Comparison of ENCODE assay signal across 1 cellular context in the genomic region with DNA sequence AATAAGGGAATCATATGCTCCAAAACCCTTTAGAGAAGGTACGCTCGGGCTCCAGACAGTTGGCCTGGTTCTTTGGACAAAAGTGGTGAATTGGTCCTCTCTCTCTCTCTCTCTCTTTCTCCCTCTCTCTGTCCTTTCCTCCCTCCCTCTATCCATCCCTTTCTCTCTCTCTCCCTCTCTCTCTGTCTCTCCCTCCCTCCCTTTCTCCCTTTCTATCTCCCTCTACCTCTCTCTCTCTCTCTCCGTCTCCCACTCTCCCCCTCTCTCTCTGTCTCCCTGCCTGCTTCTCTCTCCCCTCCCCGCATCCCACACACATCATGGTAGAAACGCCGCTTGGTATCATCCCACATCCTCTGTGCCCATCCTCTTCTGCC.
TF ChIP-seq lines count a peak whose summit lies in the region.

No MANE protein-coding gene starts in this region.

TF ChIP-seq in GM23338, 12 proteins besides CTCF, POLR2A, EP300 and RAD21 (continued from another document):
- TF ChIP-seq, protein P1, sequence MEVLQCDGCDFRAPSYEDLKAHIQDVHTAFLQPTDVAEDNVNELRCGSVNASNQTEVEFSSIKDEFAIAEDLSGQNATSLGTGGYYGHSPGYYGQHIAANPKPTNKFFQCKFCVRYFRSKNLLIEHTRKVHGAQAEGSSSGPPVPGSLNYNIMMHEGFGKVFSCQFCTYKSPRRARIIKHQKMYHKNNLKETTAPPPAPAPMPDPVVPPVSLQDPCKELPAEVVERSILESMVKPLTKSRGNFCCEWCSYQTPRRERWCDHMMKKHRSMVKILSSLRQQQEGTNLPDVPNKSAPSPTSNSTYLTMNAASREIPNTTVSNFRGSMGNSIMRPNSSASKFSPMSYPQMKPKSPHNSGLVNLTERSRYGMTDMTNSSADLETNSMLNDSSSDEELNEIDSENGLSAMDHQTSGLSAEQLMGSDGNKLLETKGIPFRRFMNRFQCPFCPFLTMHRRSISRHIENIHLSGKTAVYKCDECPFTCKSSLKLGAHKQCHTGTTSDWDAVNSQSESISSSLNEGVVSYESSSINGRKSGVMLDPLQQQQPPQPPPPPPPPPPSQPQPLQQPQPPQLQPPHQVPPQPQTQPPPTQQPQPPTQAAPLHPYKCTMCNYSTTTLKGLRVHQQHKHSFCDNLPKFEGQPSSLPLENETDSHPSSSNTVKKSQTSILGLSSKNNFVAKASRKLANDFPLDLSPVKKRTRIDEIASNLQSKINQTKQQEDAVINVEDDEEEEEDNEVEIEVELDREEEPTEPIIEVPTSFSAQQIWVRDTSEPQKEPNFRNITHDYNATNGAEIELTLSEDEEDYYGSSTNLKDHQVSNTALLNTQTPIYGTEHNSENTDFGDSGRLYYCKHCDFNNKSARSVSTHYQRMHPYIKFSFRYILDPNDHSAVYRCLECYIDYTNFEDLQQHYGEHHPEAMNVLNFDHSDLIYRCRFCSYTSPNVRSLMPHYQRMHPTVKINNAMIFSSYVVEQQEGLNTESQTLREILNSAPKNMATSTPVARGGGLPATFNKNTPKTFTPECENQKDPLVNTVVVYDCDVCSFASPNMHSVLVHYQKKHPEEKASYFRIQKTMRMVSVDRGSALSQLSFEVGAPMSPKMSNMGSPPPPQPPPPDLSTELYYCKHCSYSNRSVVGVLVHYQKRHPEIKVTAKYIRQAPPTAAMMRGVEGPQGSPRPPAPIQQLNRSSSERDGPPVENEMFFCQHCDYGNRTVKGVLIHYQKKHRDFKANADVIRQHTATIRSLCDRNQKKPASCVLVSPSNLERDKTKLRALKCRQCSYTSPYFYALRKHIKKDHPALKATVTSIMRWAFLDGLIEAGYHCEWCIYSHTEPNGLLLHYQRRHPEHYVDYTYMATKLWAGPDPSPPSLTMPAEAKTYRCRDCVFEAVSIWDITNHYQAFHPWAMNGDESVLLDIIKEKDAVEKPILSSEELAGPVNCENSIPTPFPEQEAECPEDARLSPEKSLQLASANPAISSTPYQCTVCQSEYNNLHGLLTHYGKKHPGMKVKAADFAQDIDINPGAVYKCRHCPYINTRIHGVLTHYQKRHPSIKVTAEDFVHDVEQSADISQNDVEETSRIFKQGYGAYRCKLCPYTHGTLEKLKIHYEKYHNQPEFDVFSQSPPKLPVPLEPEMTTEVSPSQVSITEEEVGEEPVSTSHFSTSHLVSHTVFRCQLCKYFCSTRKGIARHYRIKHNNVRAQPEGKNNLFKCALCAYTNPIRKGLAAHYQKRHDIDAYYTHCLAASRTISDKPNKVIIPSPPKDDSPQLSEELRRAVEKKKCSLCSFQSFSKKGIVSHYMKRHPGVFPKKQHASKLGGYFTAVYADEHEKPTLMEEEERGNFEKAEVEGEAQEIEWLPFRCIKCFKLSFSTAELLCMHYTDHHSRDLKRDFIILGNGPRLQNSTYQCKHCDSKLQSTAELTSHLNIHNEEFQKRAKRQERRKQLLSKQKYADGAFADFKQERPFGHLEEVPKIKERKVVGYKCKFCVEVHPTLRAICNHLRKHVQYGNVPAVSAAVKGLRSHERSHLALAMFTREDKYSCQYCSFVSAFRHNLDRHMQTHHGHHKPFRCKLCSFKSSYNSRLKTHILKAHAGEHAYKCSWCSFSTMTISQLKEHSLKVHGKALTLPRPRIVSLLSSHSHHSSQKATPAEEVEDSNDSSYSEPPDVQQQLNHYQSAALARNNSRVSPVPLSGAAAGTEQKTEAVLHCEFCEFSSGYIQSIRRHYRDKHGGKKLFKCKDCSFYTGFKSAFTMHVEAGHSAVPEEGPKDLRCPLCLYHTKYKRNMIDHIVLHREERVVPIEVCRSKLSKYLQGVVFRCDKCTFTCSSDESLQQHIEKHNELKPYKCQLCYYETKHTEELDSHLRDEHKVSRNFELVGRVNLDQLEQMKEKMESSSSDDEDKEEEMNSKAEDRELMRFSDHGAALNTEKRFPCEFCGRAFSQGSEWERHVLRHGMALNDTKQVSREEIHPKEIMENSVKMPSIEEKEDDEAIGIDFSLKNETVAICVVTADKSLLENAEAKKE (CRISPR knock-in tag; IDR thresholded peaks at IDR 0.05): no peak
- TF ChIP-seq ZNF114 (CRISPR knock-in tag; IDR thresholded peaks at IDR 0.05) (no peak), POLR2AphosphoS5 (IDR thresholded peaks at IDR 0.05; ENCODE audit: low read depth) (no peak), EZH2 (IDR thresholded peaks at IDR 0.05; ENCODE audit: low read depth, unreplicated experiment) (no peak)
- TF ChIP-seq, protein P2, sequence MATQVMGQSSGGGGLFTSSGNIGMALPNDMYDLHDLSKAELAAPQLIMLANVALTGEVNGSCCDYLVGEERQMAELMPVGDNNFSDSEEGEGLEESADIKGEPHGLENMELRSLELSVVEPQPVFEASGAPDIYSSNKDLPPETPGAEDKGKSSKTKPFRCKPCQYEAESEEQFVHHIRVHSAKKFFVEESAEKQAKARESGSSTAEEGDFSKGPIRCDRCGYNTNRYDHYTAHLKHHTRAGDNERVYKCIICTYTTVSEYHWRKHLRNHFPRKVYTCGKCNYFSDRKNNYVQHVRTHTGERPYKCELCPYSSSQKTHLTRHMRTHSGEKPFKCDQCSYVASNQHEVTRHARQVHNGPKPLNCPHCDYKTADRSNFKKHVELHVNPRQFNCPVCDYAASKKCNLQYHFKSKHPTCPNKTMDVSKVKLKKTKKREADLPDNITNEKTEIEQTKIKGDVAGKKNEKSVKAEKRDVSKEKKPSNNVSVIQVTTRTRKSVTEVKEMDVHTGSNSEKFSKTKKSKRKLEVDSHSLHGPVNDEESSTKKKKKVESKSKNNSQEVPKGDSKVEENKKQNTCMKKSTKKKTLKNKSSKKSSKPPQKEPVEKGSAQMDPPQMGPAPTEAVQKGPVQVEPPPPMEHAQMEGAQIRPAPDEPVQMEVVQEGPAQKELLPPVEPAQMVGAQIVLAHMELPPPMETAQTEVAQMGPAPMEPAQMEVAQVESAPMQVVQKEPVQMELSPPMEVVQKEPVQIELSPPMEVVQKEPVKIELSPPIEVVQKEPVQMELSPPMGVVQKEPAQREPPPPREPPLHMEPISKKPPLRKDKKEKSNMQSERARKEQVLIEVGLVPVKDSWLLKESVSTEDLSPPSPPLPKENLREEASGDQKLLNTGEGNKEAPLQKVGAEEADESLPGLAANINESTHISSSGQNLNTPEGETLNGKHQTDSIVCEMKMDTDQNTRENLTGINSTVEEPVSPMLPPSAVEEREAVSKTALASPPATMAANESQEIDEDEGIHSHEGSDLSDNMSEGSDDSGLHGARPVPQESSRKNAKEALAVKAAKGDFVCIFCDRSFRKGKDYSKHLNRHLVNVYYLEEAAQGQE (IDR thresholded peaks at IDR 0.05; ENCODE audit: unreplicated experiment): no peak
